1 cellular context compared by ENCODE assay signal in the genomic region with DNA sequence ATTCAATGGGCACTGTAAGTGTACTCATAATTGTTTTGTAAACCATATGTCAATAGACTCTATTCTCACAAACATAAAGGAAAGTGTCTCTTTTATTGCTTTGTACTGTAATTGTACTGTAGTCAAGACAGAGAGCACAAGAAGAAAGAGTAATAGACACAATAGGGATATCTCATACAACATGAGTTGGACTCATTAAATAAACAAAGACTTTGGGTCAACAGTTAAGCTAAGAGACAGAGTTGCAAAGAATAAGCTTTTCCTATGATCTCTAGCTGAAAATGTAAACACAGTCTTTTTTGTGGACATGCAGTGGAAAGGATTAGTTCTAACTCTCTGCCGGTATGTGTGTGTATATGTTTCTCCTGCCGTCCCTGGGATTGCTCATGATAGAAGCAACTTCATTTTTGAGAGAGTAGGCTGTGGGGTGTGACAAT.
TF ChIP-seq lines count a peak whose summit lies in the region.

No MANE protein-coding gene starts in this region.

TF ChIP-seq in HepG2, 621 proteins besides CTCF, POLR2A, EP300 and RAD21 (continued from another document and continues in another):
- TF ChIP-seq, protein P1, sequence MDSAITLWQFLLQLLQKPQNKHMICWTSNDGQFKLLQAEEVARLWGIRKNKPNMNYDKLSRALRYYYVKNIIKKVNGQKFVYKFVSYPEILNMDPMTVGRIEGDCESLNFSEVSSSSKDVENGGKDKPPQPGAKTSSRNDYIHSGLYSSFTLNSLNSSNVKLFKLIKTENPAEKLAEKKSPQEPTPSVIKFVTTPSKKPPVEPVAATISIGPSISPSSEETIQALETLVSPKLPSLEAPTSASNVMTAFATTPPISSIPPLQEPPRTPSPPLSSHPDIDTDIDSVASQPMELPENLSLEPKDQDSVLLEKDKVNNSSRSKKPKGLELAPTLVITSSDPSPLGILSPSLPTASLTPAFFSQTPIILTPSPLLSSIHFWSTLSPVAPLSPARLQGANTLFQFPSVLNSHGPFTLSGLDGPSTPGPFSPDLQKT (CRISPR knock-in tag; IDR thresholded peaks at IDR 0.05; ENCODE audit: borderline replicate concordance): no peak
- TF ChIP-seq, protein P2, sequence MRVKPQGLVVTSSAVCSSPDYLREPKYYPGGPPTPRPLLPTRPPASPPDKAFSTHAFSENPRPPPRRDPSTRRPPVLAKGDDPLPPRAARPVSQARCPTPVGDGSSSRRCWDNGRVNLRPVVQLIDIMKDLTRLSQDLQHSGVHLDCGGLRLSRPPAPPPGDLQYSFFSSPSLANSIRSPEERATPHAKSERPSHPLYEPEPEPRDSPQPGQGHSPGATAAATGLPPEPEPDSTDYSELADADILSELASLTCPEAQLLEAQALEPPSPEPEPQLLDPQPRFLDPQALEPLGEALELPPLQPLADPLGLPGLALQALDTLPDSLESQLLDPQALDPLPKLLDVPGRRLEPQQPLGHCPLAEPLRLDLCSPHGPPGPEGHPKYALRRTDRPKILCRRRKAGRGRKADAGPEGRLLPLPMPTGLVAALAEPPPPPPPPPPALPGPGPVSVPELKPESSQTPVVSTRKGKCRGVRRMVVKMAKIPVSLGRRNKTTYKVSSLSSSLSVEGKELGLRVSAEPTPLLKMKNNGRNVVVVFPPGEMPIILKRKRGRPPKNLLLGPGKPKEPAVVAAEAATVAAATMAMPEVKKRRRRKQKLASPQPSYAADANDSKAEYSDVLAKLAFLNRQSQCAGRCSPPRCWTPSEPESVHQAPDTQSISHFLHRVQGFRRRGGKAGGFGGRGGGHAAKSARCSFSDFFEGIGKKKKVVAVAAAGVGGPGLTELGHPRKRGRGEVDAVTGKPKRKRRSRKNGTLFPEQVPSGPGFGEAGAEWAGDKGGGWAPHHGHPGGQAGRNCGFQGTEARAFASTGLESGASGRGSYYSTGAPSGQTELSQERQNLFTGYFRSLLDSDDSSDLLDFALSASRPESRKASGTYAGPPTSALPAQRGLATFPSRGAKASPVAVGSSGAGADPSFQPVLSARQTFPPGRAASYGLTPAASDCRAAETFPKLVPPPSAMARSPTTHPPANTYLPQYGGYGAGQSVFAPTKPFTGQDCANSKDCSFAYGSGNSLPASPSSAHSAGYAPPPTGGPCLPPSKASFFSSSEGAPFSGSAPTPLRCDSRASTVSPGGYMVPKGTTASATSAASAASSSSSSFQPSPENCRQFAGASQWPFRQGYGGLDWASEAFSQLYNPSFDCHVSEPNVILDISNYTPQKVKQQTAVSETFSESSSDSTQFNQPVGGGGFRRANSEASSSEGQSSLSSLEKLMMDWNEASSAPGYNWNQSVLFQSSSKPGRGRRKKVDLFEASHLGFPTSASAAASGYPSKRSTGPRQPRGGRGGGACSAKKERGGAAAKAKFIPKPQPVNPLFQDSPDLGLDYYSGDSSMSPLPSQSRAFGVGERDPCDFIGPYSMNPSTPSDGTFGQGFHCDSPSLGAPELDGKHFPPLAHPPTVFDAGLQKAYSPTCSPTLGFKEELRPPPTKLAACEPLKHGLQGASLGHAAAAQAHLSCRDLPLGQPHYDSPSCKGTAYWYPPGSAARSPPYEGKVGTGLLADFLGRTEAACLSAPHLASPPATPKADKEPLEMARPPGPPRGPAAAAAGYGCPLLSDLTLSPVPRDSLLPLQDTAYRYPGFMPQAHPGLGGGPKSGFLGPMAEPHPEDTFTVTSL (CRISPR knock-in tag; IDR thresholded peaks at IDR 0.05; ENCODE audit: borderline replicate concordance): peak; percentile 98
- TF ChIP-seq, protein P3, sequence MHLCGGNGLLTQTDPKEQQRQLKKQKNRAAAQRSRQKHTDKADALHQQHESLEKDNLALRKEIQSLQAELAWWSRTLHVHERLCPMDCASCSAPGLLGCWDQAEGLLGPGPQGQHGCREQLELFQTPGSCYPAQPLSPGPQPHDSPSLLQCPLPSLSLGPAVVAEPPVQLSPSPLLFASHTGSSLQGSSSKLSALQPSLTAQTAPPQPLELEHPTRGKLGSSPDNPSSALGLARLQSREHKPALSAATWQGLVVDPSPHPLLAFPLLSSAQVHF (CRISPR knock-in tag; IDR thresholded peaks at IDR 0.05): no peak
- TF ChIP-seq, protein P4, sequence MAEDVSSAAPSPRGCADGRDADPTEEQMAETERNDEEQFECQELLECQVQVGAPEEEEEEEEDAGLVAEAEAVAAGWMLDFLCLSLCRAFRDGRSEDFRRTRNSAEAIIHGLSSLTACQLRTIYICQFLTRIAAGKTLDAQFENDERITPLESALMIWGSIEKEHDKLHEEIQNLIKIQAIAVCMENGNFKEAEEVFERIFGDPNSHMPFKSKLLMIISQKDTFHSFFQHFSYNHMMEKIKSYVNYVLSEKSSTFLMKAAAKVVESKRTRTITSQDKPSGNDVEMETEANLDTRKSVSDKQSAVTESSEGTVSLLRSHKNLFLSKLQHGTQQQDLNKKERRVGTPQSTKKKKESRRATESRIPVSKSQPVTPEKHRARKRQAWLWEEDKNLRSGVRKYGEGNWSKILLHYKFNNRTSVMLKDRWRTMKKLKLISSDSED (CRISPR knock-in tag; IDR thresholded peaks at IDR 0.05): no peak
- TF ChIP-seq, protein P5, sequence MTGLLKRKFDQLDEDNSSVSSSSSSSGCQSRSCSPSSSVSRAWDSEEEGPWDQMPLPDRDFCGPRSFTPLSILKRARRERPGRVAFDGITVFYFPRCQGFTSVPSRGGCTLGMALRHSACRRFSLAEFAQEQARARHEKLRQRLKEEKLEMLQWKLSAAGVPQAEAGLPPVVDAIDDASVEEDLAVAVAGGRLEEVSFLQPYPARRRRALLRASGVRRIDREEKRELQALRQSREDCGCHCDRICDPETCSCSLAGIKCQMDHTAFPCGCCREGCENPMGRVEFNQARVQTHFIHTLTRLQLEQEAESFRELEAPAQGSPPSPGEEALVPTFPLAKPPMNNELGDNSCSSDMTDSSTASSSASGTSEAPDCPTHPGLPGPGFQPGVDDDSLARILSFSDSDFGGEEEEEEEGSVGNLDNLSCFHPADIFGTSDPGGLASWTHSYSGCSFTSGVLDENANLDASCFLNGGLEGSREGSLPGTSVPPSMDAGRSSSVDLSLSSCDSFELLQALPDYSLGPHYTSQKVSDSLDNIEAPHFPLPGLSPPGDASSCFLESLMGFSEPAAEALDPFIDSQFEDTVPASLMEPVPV (CRISPR knock-in tag; IDR thresholded peaks at IDR 0.05): no peak
- TF ChIP-seq ZNF703 (CRISPR knock-in tag; IDR thresholded peaks at IDR 0.05; ENCODE audit: borderline replicate concordance): no peak
- TF ChIP-seq TBL1XR1 (IDR thresholded peaks at IDR 0.05; ENCODE audit: borderline replicate concordance, low read length, partially characterized antibody): peak; percentile 93
- peak; percentile 72 for TF ChIP-seq HDAC1 (CRISPR knock-in tag; IDR thresholded peaks at IDR 0.05)
- TF ChIP-seq AGO2 (optimal IDR thresholded peaks at IDR 0.05; ENCODE audit: low read depth, low read length): no peak
- peak; percentile 43; the same call in 1 of the 2 replicates for TF ChIP-seq ZNF549 (CRISPR knock-in tag; IDR thresholded peaks at IDR 0.05)
- TF ChIP-seq SCMH1 (CRISPR knock-in tag; IDR thresholded peaks at IDR 0.05; ENCODE audit: borderline replicate concordance): no peak
- no peak for TF ChIP-seq XBP1 (CRISPR knock-in tag; IDR thresholded peaks at IDR 0.05)
- no peak for TF ChIP-seq ZKSCAN1 (IDR thresholded peaks at IDR 0.05; ENCODE audit: low read length)
- TF ChIP-seq ZFY (CRISPR knock-in tag; IDR thresholded peaks at IDR 0.05): no peak
- 0 out of 2 replicates have a peak, but pooled peaks have one; percentile 79 for TF ChIP-seq ZNF816 (CRISPR knock-in tag; IDR thresholded peaks at IDR 0.05; ENCODE audit: borderline replicate concordance)
- no peak for TF ChIP-seq NFRKB (IDR thresholded peaks at IDR 0.05)
- TF ChIP-seq FIP1L1 (IDR thresholded peaks at IDR 0.05; ENCODE audit: borderline replicate concordance, insufficient read depth, low read depth, low read length): no peak
- TF ChIP-seq ZNF530 (CRISPR knock-in tag; IDR thresholded peaks at IDR 0.05; ENCODE audit: low read depth): no peak
- TF ChIP-seq, protein P6, sequence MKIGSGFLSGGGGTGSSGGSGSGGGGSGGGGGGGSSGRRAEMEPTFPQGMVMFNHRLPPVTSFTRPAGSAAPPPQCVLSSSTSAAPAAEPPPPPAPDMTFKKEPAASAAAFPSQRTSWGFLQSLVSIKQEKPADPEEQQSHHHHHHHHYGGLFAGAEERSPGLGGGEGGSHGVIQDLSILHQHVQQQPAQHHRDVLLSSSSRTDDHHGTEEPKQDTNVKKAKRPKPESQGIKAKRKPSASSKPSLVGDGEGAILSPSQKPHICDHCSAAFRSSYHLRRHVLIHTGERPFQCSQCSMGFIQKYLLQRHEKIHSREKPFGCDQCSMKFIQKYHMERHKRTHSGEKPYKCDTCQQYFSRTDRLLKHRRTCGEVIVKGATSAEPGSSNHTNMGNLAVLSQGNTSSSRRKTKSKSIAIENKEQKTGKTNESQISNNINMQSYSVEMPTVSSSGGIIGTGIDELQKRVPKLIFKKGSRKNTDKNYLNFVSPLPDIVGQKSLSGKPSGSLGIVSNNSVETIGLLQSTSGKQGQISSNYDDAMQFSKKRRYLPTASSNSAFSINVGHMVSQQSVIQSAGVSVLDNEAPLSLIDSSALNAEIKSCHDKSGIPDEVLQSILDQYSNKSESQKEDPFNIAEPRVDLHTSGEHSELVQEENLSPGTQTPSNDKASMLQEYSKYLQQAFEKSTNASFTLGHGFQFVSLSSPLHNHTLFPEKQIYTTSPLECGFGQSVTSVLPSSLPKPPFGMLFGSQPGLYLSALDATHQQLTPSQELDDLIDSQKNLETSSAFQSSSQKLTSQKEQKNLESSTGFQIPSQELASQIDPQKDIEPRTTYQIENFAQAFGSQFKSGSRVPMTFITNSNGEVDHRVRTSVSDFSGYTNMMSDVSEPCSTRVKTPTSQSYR (CRISPR knock-in tag; IDR thresholded peaks at IDR 0.05; ENCODE audit: borderline replicate concordance): peak; percentile 11; the same call in 1 of the 2 replicates
- peak; percentile 29; the same call in 1 of the 2 replicates for TF ChIP-seq SP5 (CRISPR knock-in tag; IDR thresholded peaks at IDR 0.05; ENCODE audit: borderline replicate concordance, low read depth)
- TF ChIP-seq ZNF430 (CRISPR knock-in tag; IDR thresholded peaks at IDR 0.05): no peak
- TF ChIP-seq DMAP1 (CRISPR knock-in tag; IDR thresholded peaks at IDR 0.05): peak; percentile 44; the same call in 1 of the 2 replicates
- TF ChIP-seq ZNF256 (CRISPR knock-in tag; conservative IDR thresholded peaks at IDR 0.05): no peak
- TF ChIP-seq, protein P7, sequence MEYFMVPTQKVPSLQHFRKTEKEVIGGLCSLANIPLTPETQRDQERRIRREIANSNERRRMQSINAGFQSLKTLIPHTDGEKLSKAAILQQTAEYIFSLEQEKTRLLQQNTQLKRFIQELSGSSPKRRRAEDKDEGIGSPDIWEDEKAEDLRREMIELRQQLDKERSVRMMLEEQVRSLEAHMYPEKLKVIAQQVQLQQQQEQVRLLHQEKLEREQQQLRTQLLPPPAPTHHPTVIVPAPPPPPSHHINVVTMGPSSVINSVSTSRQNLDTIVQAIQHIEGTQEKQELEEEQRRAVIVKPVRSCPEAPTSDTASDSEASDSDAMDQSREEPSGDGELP (IDR thresholded peaks at IDR 0.05; ENCODE audit: borderline replicate concordance, low read depth): peak; percentile 37; the same call in 1 of the 2 replicates
- no peak for TF ChIP-seq RARG (CRISPR knock-in tag; IDR thresholded peaks at IDR 0.05; ENCODE audit: low read depth)
- no peak for TF ChIP-seq REL (CRISPR knock-in tag; conservative IDR thresholded peaks at IDR 0.05)
- TF ChIP-seq ZNF136 (CRISPR knock-in tag; IDR thresholded peaks at IDR 0.05; ENCODE audit: low read depth): no peak
- no peak for TF ChIP-seq KAT2B (IDR thresholded peaks at IDR 0.05; ENCODE audit: borderline replicate concordance, low read depth, low read length)
- no peak for TF ChIP-seq TAF15 (IDR thresholded peaks at IDR 0.05; ENCODE audit: low read depth, low read length, poor library complexity, severe bottlenecking)
- TF ChIP-seq RXRA (CRISPR knock-in tag; IDR thresholded peaks at IDR 0.05): no peak
- TF ChIP-seq PAWR (CRISPR knock-in tag; IDR thresholded peaks at IDR 0.05; ENCODE audit: borderline replicate concordance): no peak
- TF ChIP-seq ZNF20 (CRISPR knock-in tag; IDR thresholded peaks at IDR 0.05): no peak
- TF ChIP-seq ZNF605 (CRISPR knock-in tag; IDR thresholded peaks at IDR 0.05): no peak
- peak; percentile 88 for TF ChIP-seq FOXO1 (CRISPR knock-in tag; IDR thresholded peaks at IDR 0.05)
- TF ChIP-seq, protein P8, sequence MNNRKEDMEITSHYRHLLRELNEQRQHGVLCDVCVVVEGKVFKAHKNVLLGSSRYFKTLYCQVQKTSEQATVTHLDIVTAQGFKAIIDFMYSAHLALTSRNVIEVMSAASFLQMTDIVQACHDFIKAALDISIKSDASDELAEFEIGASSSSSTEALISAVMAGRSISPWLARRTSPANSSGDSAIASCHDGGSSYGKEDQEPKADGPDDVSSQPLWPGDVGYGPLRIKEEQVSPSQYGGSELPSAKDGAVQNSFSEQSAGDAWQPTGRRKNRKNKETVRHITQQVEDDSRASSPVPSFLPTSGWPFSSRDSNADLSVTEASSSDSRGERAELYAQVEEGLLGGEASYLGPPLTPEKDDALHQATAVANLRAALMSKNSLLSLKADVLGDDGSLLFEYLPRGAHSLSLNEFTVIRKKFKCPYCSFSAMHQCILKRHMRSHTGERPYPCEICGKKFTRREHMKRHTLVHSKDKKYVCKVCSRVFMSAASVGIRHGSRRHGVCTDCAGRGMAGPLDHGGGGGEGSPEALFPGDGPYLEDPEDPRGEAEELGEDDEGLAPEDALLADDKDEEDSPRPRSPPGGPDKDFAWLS (CRISPR knock-in tag; IDR thresholded peaks at IDR 0.05; ENCODE audit: borderline replicate concordance): no peak
- TF ChIP-seq, protein P9, sequence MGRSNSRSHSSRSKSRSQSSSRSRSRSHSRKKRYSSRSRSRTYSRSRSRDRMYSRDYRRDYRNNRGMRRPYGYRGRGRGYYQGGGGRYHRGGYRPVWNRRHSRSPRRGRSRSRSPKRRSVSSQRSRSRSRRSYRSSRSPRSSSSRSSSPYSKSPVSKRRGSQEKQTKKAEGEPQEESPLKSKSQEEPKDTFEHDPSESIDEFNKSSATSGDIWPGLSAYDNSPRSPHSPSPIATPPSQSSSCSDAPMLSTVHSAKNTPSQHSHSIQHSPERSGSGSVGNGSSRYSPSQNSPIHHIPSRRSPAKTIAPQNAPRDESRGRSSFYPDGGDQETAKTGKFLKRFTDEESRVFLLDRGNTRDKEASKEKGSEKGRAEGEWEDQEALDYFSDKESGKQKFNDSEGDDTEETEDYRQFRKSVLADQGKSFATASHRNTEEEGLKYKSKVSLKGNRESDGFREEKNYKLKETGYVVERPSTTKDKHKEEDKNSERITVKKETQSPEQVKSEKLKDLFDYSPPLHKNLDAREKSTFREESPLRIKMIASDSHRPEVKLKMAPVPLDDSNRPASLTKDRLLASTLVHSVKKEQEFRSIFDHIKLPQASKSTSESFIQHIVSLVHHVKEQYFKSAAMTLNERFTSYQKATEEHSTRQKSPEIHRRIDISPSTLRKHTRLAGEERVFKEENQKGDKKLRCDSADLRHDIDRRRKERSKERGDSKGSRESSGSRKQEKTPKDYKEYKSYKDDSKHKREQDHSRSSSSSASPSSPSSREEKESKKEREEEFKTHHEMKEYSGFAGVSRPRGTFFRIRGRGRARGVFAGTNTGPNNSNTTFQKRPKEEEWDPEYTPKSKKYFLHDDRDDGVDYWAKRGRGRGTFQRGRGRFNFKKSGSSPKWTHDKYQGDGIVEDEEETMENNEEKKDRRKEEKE (IDR thresholded peaks at IDR 0.05): no peak
- TF ChIP-seq GPN1 (CRISPR knock-in tag; IDR thresholded peaks at IDR 0.05; ENCODE audit: borderline replicate concordance): no peak
- no peak for TF ChIP-seq MATR3 (CRISPR knock-in tag; IDR thresholded peaks at IDR 0.05)
- TF ChIP-seq KAT8 (CRISPR knock-in tag; IDR thresholded peaks at IDR 0.05): peak; percentile 80
- TF ChIP-seq NCOA5 (CRISPR knock-in tag; IDR thresholded peaks at IDR 0.05): no peak
- TF ChIP-seq SMC3 (IDR thresholded peaks at IDR 0.05; ENCODE audit: low read length): peak; percentile 31; the same call in 1 of the 2 replicates
- TF ChIP-seq FOXK2 (IDR thresholded peaks at IDR 0.05): peak; percentile 99
